29 cellular contexts compared by ENCODE assay signal in genomic region chr17:15090533-15090932, GRCh38.
"Had no signal": no experiment of that assay in that cellular context is flagged by ENCODE, and none has a peak within 500 bp of the region (broad histone marks: within the 10 kb centered on the region; RNA-seq: fewer than 3 reads in every experiment).

No MANE protein-coding gene starts in this region.

- H3K4me1 Mint-ChIP-seq: stimulated activated effector memory CD8-positive, alpha-beta T cell treated with anti-CD3 and anti-CD28 coated beads, Interleukin-12 subunit alpha, Interleukin-12 subunit beta, amount 100 ng/mL, for 72 hours; stimulated activated memory B cell treated with anti-CD40 and anti-IgM and Interleukin-4, amounts not matched to agents 10 μg/mL and 1 μg/mL and 100 μg/mL, for 72 hours; stimulated activated naive B cell treated with anti-CD40 and anti-IgM and Interleukin-4, amounts not matched to agents 10 μg/mL and 1 μg/mL and 100 μg/mL, for 72 hours; stimulated activated naive CD8-positive, alpha-beta T cell treated with anti-CD3 and anti-CD28 coated beads, Interleukin-15, amount 100 ng/mL, for 72 hours had no signal

- FAIRE-seq: urothelium cell line had no signal

- H3K4me1 ChIP-seq: stomach, suprapubic skin, testis, thyroid gland, tibial artery, tibial nerve, transverse colon, upper lobe of left lung, upper lobe of right lung, uterus, vagina had no signal

- H3K4me3 ChIP-seq: stomach, suprapubic skin, testis, thoracic aorta, thyroid gland, tibial artery, tibial nerve, transverse colon, upper lobe of left lung, upper lobe of right lung, uterus, vagina had no signal

- DNase-seq: stimulated activated CD4-positive, alpha-beta T cell treated with anti-CD3 and anti-CD28 coated beads, Interleukin-2, amount 100 ng/mL, for 48 hours; stimulated activated CD4-positive, alpha-beta T cell treated with anti-CD3 and anti-CD28 coated beads, Interleukin-4, amount 100 ng/mL, for 1 hour; stimulated activated CD4-positive, alpha-beta T cell treated with anti-CD3 and anti-CD28 coated beads, Interleukin-4, amount 100 ng/mL, for 24 hours; stimulated activated CD4-positive, alpha-beta T cell treated with anti-CD3 and anti-CD28 coated beads, Interleukin-4, amount 100 ng/mL, for 4 hours; stimulated activated CD8-positive, alpha-beta memory T cell treated with anti-CD3 and anti-CD28 coated beads, Interleukin-4, amount 100 ng/mL, for 48 hours; stimulated activated naive B cell treated with anti-CD40 and anti-IgM and Interleukin-4, amounts not matched to agents 10 μg/mL and 1 μg/mL and 100 μg/mL, for 72 hours; stimulated activated naive CD4-positive, alpha-beta T cell; stimulated activated naive CD4-positive, alpha-beta T cell treated with Interleukin-2 at 50 U/mL for 16 hours; stimulated activated naive CD8-positive, alpha-beta T cell treated with anti-CD3 and anti-CD28 coated beads, Interleukin-15, amount 100 ng/mL, for 72 hours; stimulated activated naive CD8-positive, alpha-beta T cell treated with anti-CD3 and anti-CD28 coated beads, Interleukin-15, Interleukin-2, amounts not matched to agents 100 U/mL and 50 U/mL, for 24 hours; stomach; substantia nigra; testis; thyroid gland; tibial artery; transverse colon; trophoblast cell; upper lobe of left lung; upper lobe of right lung; uterus had no signal

- H3K27ac Mint-ChIP-seq: stimulated activated effector memory CD8-positive, alpha-beta T cell treated with anti-CD3 and anti-CD28 coated beads, Interleukin-12 subunit alpha, Interleukin-12 subunit beta, amount 100 ng/mL, for 72 hours; stimulated activated memory B cell treated with anti-CD40 and anti-IgM and Interleukin-4, amounts not matched to agents 10 μg/mL and 1 μg/mL and 100 μg/mL, for 72 hours; stimulated activated naive B cell treated with anti-CD40 and anti-IgM and Interleukin-4, amounts not matched to agents 10 μg/mL and 1 μg/mL and 100 μg/mL, for 72 hours; stimulated activated naive CD8-positive, alpha-beta T cell treated with anti-CD3 and anti-CD28 coated beads, Interleukin-15, amount 100 ng/mL, for 72 hours; stimulated activated naive CD8-positive, alpha-beta T cell treated with anti-CD3 and anti-CD28 coated beads, Interleukin-15, Interleukin-2, amounts not matched to agents 100 ng/mL and 50 ng/mL, for 24 hours; type B pancreatic cell had no signal

- ATAC-seq: stimulated activated effector memory CD8-positive, alpha-beta T cell treated with anti-CD3 and anti-CD28 coated beads, Interleukin-12 subunit alpha, Interleukin-12 subunit beta, amount 100 ng/mL, for 72 hours; stimulated activated memory B cell treated with anti-CD40 and anti-IgM and Interleukin-4, amounts not matched to agents 10 μg/mL and 1 μg/mL and 100 μg/mL, for 72 hours; stimulated activated naive B cell treated with anti-CD40 and anti-IgM and Interleukin-4, amounts not matched to agents 10 μg/mL and 1 μg/mL and 100 μg/mL, for 72 hours; stimulated activated naive CD8-positive, alpha-beta T cell treated with anti-CD3 and anti-CD28 coated beads, Interleukin-15, amount 100 ng/mL, for 72 hours; stimulated activated naive CD8-positive, alpha-beta T cell treated with anti-CD3 and anti-CD28 coated beads, Interleukin-15, Interleukin-2, amounts not matched to agents 100 U/mL and 50 U/mL, for 24 hours; upper lobe of right lung had no signal

- H3K36me3 ChIP-seq: stomach, suprapubic skin, thoracic aorta, thyroid gland, tibial artery, tibial nerve, transverse colon, upper lobe of left lung, upper lobe of right lung, uterus, vagina had no signal

- H3K4me3 Mint-ChIP-seq: stimulated activated effector memory CD8-positive, alpha-beta T cell treated with anti-CD3 and anti-CD28 coated beads, Interleukin-12 subunit alpha, Interleukin-12 subunit beta, amount 100 ng/mL, for 72 hours; stimulated activated memory B cell treated with anti-CD40 and anti-IgM and Interleukin-4, amounts not matched to agents 10 μg/mL and 1 μg/mL and 100 μg/mL, for 72 hours; stimulated activated naive B cell treated with anti-CD40 and anti-IgM and Interleukin-4, amounts not matched to agents 10 μg/mL and 1 μg/mL and 100 μg/mL, for 72 hours; stimulated activated naive CD8-positive, alpha-beta T cell treated with anti-CD3 and anti-CD28 coated beads, Interleukin-15, amount 100 ng/mL, for 72 hours; stimulated activated naive CD8-positive, alpha-beta T cell treated with anti-CD3 and anti-CD28 coated beads, Interleukin-15, Interleukin-2, amounts not matched to agents 100 ng/mL and 50 ng/mL, for 24 hours; type B pancreatic cell had no signal

- H3K36me3 Mint-ChIP-seq: stimulated activated effector memory CD8-positive, alpha-beta T cell treated with anti-CD3 and anti-CD28 coated beads, Interleukin-12 subunit alpha, Interleukin-12 subunit beta, amount 100 ng/mL, for 72 hours; stimulated activated memory B cell treated with anti-CD40 and anti-IgM and Interleukin-4, amounts not matched to agents 10 μg/mL and 1 μg/mL and 100 μg/mL, for 72 hours; stimulated activated naive B cell treated with anti-CD40 and anti-IgM and Interleukin-4, amounts not matched to agents 10 μg/mL and 1 μg/mL and 100 μg/mL, for 72 hours; type B pancreatic cell had no signal

- H3K27me3 ChIP-seq: stomach, suprapubic skin, testis, thyroid gland, tibial artery, tibial nerve, transverse colon, upper lobe of left lung, upper lobe of right lung, uterus, vagina had no signal

- H3K27ac ChIP-seq: stomach, suprapubic skin, testis, thoracic aorta, thyroid gland, tibial artery, tibial nerve, transverse colon, upper lobe of left lung, upper lobe of right lung, uterus, vagina had no signal

- H3K9me3 Mint-ChIP-seq: stimulated activated effector memory CD8-positive, alpha-beta T cell treated with anti-CD3 and anti-CD28 coated beads, Interleukin-12 subunit alpha, Interleukin-12 subunit beta, amount 100 ng/mL, for 72 hours; stimulated activated naive B cell treated with anti-CD40 and anti-IgM and Interleukin-4, amounts not matched to agents 10 μg/mL and 1 μg/mL and 100 μg/mL, for 72 hours; stimulated activated naive CD8-positive, alpha-beta T cell treated with anti-CD3 and anti-CD28 coated beads, Interleukin-15, amount 100 ng/mL, for 72 hours; stimulated activated naive CD8-positive, alpha-beta T cell treated with anti-CD3 and anti-CD28 coated beads, Interleukin-15, Interleukin-2, amounts not matched to agents 100 ng/mL and 50 ng/mL, for 24 hours; type B pancreatic cell had no signal

- H3K9me3 ChIP-seq: stomach, suprapubic skin, testis, thoracic aorta, thyroid gland, tibial artery, tibial nerve, transverse colon, upper lobe of left lung, upper lobe of right lung, uterus, vagina had no signal
